1 cellular context compared by ENCODE assay signal in genomic region chr17:64504769-64505319, GRCh38.
TF ChIP-seq lines count a peak whose summit lies in the region.

No MANE protein-coding gene starts in this region.

TF ChIP-seq in HepG2, 621 proteins besides CTCF, POLR2A, EP300 and RAD21 (continued from another document and continues in another):
- 0 out of 2 replicates have a peak, but pooled peaks have one; percentile 23 for TF ChIP-seq BRF2 (CRISPR knock-in tag; IDR thresholded peaks at IDR 0.05)
- peak; percentile 32; the same call in 1 of the 2 replicates for TF ChIP-seq TARDBP (CRISPR knock-in tag; IDR thresholded peaks at IDR 0.05)
- TF ChIP-seq ZNF570 (CRISPR knock-in tag; IDR thresholded peaks at IDR 0.05; ENCODE audit: borderline replicate concordance): no peak
- TF ChIP-seq ZNF432 (CRISPR knock-in tag; IDR thresholded peaks at IDR 0.05; ENCODE audit: borderline replicate concordance): no peak
- TF ChIP-seq SMC3 (IDR thresholded peaks at IDR 0.05; ENCODE audit: low read length): no peak
- TF ChIP-seq, protein P1, sequence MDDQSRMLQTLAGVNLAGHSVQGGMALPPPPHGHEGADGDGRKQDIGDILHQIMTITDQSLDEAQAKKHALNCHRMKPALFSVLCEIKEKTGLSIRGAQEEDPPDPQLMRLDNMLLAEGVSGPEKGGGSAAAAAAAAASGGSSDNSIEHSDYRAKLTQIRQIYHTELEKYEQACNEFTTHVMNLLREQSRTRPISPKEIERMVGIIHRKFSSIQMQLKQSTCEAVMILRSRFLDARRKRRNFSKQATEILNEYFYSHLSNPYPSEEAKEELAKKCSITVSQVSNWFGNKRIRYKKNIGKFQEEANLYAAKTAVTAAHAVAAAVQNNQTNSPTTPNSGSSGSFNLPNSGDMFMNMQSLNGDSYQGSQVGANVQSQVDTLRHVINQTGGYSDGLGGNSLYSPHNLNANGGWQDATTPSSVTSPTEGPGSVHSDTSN (CRISPR knock-in tag; IDR thresholded peaks at IDR 0.05; ENCODE audit: borderline replicate concordance): no peak
- TF ChIP-seq ZNF777 (CRISPR knock-in tag; IDR thresholded peaks at IDR 0.05): no peak
- TF ChIP-seq ZNF543 (CRISPR knock-in tag; IDR thresholded peaks at IDR 0.05): no peak
- no peak for TF ChIP-seq SP4 (CRISPR knock-in tag; IDR thresholded peaks at IDR 0.05)
- TF ChIP-seq ZMAT5 (CRISPR knock-in tag; IDR thresholded peaks at IDR 0.05; ENCODE audit: borderline replicate concordance, low read depth): no peak
- no peak for TF ChIP-seq SALL1 (CRISPR knock-in tag; IDR thresholded peaks at IDR 0.05)
- TF ChIP-seq PBX2 (CRISPR knock-in tag; IDR thresholded peaks at IDR 0.05): no peak
- no peak for TF ChIP-seq ZNF460 (CRISPR knock-in tag; IDR thresholded peaks at IDR 0.05; ENCODE audit: borderline replicate concordance)
- TF ChIP-seq ZNF816 (CRISPR knock-in tag; IDR thresholded peaks at IDR 0.05; ENCODE audit: borderline replicate concordance): no peak
- 0 out of 2 replicates have a peak, but pooled peaks have one; percentile 34 for TF ChIP-seq MIXL1 (CRISPR knock-in tag; IDR thresholded peaks at IDR 0.05)
- no peak for TF ChIP-seq RORA (CRISPR knock-in tag; IDR thresholded peaks at IDR 0.05)
- TF ChIP-seq ZNF709 (CRISPR knock-in tag; IDR thresholded peaks at IDR 0.05): no peak
- 0 out of 2 replicates have a peak, but pooled peaks have one; percentile 74 for TF ChIP-seq SNAPC2 (CRISPR knock-in tag; IDR thresholded peaks at IDR 0.05)
- peak; percentile 22; the same call in 1 of the 2 replicates for TF ChIP-seq HDAC1 (CRISPR knock-in tag; IDR thresholded peaks at IDR 0.05)
- peak; percentile 71; the same call in 1 of the 2 replicates for TF ChIP-seq ELF4 (CRISPR knock-in tag; IDR thresholded peaks at IDR 0.05; ENCODE audit: borderline replicate concordance)
- TF ChIP-seq, protein P2, sequence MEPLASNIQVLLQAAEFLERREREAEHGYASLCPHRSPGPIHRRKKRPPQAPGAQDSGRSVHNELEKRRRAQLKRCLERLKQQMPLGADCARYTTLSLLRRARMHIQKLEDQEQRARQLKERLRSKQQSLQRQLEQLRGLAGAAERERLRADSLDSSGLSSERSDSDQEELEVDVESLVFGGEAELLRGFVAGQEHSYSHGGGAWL (CRISPR knock-in tag; IDR thresholded peaks at IDR 0.05): no peak
- TF ChIP-seq SOX13 (IDR thresholded peaks at IDR 0.05): no peak
- no peak for TF ChIP-seq SOX13 (CRISPR knock-in tag; conservative IDR thresholded peaks at IDR 0.05 in 1 of 2, IDR thresholded peaks at IDR 0.05 in 1 of 2)
- TF ChIP-seq ZNF333 (CRISPR knock-in tag; IDR thresholded peaks at IDR 0.05; ENCODE audit: borderline replicate concordance): no peak
- TF ChIP-seq ZNF766 (CRISPR knock-in tag; IDR thresholded peaks at IDR 0.05; ENCODE audit: borderline replicate concordance): no peak
- no peak for TF ChIP-seq SSRP1 (CRISPR knock-in tag; IDR thresholded peaks at IDR 0.05)
- TF ChIP-seq DMTF1 (CRISPR knock-in tag; IDR thresholded peaks at IDR 0.05): 0 out of 2 replicates have a peak, but pooled peaks have one; percentile 56
- TF ChIP-seq, protein P3, sequence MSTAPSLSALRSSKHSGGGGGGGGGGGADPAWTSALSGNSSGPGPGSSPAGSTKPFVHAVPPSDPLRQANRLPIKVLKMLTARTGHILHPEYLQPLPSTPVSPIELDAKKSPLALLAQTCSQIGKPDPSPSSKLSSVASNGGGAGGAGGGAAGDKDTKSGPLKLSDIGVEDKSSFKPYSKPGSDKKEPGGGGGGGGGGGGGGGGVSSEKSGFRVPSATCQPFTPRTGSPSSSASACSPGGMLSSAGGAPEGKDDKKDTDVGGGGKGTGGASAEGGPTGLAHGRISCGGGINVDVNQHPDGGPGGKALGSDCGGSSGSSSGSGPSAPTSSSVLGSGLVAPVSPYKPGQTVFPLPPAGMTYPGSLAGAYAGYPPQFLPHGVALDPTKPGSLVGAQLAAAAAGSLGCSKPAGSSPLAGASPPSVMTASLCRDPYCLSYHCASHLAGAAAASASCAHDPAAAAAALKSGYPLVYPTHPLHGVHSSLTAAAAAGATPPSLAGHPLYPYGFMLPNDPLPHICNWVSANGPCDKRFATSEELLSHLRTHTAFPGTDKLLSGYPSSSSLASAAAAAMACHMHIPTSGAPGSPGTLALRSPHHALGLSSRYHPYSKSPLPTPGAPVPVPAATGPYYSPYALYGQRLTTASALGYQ (CRISPR knock-in tag; IDR thresholded peaks at IDR 0.05): no peak
- peak; percentile 83 for TF ChIP-seq FOXA3 (CRISPR knock-in tag; IDR thresholded peaks at IDR 0.05)
- TF ChIP-seq ZNF143 (CRISPR knock-in tag; IDR thresholded peaks at IDR 0.05): no peak
- no peak for TF ChIP-seq GLMP (CRISPR knock-in tag; IDR thresholded peaks at IDR 0.05; ENCODE audit: borderline replicate concordance)
- TF ChIP-seq, protein P4, sequence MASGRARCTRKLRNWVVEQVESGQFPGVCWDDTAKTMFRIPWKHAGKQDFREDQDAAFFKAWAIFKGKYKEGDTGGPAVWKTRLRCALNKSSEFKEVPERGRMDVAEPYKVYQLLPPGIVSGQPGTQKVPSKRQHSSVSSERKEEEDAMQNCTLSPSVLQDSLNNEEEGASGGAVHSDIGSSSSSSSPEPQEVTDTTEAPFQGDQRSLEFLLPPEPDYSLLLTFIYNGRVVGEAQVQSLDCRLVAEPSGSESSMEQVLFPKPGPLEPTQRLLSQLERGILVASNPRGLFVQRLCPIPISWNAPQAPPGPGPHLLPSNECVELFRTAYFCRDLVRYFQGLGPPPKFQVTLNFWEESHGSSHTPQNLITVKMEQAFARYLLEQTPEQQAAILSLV (CRISPR knock-in tag; IDR thresholded peaks at IDR 0.05; ENCODE audit: borderline replicate concordance): no peak
- TF ChIP-seq MTA1 (CRISPR knock-in tag; IDR thresholded peaks at IDR 0.05; ENCODE audit: borderline replicate concordance): no peak
- no peak for TF ChIP-seq NFYB (CRISPR knock-in tag; IDR thresholded peaks at IDR 0.05)
- TF ChIP-seq, protein P5, sequence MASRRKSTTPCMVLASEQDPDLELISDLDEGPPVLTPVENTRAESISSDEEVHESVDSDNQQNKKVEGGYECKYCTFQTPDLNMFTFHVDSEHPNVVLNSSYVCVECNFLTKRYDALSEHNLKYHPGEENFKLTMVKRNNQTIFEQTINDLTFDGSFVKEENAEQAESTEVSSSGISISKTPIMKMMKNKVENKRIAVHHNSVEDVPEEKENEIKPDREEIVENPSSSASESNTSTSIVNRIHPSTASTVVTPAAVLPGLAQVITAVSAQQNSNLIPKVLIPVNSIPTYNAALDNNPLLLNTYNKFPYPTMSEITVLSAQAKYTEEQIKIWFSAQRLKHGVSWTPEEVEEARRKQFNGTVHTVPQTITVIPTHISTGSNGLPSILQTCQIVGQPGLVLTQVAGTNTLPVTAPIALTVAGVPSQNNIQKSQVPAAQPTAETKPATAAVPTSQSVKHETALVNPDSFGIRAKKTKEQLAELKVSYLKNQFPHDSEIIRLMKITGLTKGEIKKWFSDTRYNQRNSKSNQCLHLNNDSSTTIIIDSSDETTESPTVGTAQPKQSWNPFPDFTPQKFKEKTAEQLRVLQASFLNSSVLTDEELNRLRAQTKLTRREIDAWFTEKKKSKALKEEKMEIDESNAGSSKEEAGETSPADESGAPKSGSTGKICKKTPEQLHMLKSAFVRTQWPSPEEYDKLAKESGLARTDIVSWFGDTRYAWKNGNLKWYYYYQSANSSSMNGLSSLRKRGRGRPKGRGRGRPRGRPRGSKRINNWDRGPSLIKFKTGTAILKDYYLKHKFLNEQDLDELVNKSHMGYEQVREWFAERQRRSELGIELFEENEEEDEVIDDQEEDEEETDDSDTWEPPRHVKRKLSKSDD (CRISPR knock-in tag; IDR thresholded peaks at IDR 0.05; ENCODE audit: low read depth): no peak
- no peak for TF ChIP-seq SMAD9 (CRISPR knock-in tag; IDR thresholded peaks at IDR 0.05)
- TF ChIP-seq, protein P6, sequence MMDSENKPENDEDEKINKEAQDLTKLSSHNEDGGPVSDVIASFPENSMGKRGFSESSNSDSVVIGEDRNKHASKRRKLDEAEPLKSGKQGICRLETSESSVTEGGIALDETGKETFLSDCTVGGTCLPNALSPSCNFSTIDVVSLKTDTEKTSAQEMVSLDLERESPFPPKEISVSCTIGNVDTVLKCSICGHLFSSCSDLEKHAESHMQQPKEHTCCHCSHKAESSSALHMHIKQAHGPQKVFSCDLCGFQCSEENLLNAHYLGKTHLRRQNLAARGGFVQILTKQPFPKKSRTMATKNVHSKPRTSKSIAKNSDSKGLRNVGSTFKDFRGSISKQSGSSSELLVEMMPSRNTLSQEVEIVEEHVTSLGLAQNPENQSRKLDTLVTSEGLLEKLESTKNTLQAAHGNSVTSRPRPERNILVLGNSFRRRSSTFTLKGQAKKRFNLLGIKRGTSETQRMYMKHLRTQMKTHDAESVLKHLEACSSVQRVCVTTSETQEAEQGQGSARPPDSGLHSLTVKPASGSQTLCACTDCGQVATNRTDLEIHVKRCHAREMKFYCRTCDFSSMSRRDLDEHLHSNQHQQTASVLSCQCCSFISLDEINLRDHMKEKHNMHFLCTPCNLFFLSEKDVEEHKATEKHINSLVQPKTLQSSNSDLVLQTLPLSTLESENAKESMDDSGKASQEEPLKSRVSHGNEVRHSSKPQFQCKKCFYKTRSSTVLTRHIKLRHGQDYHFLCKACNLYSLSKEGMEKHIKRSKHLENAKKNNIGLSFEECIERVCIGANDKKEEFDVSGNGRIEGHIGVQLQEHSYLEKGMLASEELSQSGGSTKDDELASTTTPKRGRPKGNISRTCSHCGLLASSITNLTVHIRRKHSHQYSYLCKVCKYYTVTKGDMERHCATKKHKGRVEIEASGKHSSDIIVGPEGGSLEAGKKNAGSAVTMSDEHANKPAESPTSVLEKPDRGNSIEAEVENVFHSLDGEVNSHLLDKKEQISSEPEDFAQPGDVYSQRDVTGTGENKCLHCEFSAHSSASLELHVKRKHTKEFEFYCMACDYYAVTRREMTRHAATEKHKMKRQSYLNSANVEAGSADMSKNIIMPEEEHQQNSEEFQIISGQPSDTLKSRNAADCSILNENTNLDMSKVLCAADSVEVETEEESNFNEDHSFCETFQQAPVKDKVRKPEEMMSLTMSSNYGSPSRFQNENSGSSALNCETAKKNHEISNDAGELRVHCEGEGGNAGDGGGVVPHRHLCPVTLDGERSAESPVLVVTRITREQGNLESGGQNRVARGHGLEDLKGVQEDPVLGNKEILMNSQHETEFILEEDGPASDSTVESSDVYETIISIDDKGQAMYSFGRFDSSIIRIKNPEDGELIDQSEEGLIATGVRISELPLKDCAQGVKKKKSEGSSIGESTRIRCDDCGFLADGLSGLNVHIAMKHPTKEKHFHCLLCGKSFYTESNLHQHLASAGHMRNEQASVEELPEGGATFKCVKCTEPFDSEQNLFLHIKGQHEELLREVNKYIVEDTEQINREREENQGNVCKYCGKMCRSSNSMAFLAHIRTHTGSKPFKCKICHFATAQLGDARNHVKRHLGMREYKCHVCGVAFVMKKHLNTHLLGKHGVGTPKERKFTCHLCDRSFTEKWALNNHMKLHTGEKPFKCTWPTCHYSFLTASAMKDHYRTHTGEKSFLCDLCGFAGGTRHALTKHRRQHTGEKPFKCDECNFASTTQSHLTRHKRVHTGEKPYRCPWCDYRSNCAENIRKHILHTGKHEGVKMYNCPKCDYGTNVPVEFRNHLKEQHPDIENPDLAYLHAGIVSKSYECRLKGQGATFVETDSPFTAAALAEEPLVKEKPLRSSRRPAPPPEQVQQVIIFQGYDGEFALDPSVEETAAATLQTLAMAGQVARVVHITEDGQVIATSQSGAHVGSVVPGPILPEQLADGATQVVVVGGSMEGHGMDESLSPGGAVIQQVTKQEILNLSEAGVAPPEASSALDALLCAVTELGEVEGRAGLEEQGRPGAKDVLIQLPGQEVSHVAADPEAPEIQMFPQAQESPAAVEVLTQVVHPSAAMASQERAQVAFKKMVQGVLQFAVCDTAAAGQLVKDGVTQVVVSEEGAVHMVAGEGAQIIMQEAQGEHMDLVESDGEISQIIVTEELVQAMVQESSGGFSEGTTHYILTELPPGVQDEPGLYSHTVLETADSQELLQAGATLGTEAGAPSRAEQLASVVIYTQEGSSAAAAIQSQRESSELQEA (CRISPR knock-in tag; IDR thresholded peaks at IDR 0.05; ENCODE audit: not compliant biosample characterization): no peak
